1 cellular context compared by ENCODE assay signal in the genomic region with DNA sequence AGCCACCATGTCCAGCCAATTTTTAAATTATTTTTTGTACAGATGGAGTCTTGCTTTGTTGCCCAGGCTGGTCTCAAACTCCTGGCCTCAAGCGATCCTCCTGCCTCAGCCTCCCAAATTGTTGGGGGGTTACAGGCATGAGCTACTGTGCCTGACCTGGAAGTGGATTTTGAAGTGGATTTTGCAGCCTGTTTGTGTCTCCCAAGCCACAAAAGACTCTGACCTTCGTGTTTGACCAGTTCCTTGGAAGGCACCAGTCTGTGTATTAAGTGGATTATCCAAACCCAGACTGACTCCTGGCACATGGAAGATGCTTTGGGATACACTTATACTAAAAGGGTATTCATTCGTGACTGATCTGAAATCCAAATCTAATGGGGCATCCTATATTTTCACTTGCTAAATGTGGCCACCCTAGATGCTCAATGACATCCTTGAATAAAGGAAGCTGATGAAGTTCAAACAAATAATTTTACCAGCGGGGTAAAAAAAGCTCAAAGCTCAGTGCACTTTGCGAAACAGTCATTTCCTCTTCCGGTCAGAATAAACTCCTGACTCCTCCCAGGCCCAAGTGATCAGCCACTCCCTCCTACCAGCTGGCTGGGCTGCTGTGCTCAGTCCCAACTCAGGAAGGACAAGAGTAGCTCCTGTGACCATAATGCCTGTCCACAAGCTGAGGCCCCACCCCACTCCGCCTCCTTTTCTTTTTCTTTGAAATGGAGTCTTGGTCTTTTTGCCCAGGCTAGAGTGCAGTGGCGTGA.
TF ChIP-seq lines count a peak whose summit lies in the region.

No MANE protein-coding gene starts in this region.

TF ChIP-seq in IMR-90, 13 proteins besides CTCF, POLR2A, EP300 and RAD21:
- TF ChIP-seq BHLHE40 (IDR thresholded peaks at IDR 0.05; ENCODE audit: low read depth, low read length) (no peak), RCOR1 (IDR thresholded peaks at IDR 0.05; ENCODE audit: insufficient replicate concordance, low read length) (no peak), RFX5 (IDR thresholded peaks at IDR 0.05; ENCODE audit: low read depth, low read length) (no peak), MAZ (IDR thresholded peaks at IDR 0.05; ENCODE audit: borderline replicate concordance, low read depth, low read length) (no peak), CEBPB (IDR thresholded peaks at IDR 0.05; ENCODE audit: low read depth, low read length) (peak; percentile 48; the same call in 1 of the 2 replicates)
